Comparison of ENCODE assay signal across 8 cellular contexts in the genomic region with DNA sequence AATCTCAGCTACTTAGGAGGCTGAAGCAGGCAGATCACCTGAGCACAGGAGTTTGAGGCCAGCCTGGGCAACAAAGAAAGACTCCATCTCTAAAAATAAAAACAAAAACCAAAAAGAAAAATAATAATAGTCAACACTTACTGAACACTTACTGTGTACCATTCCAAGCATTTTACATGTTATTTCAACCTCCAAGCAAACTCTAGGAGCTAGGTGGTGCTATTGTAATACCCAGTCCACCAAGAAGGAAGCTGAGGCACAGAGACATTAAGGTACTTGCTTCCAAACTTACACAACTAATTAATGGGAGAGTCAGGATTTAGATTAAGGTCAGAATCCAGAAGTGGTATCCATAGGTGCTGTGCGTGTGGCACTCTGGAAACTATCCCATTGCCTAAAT. TPM values are rescaled to one million over a fixed set of nuclear protein-coding genes. Genes with fewer than 3 reads are reported as not detected.
DNase-seq lines count a peak whose midpoint lies in the region; ATAC-seq and TF ChIP-seq lines count a peak whose summit lies in the region.

No MANE protein-coding gene starts in this region.

- no peaks in the 10 kb centered on the region for H3K9me3 Mint-ChIP-seq in nephron
- H3K9me3 Mint-ChIP-seq in activated naive CD8-positive, alpha-beta T cell treated with anti-CD3 and anti-CD28 coated beads for 36 hours = no peaks in the 10 kb centered on the region

- H3K36me3 Mint-ChIP-seq in nephron (ENCODE audit: low read depth) = no peaks in the 10 kb centered on the region
- no peaks in the 10 kb centered on the region for H3K36me3 Mint-ChIP-seq in activated naive CD8-positive, alpha-beta T cell treated with anti-CD3 and anti-CD28 coated beads for 36 hours

- TF ChIP-seq CTCF in LNCAP (IDR thresholded peaks at IDR 0.05) (peak; percentile 60), brain microvascular endothelial cell (IDR thresholded peaks at IDR 0.05; ENCODE audit: low read depth, low read length, missing control alignments) (peak; percentile 67), nephron (IDR thresholded peaks at IDR 0.05; ENCODE audit: unreplicated experiment in 3 of 3) (peak in 1 of 3 experiments; percentile 19)

- H3K4me1 Mint-ChIP-seq in nephron = peaks cover 21% of the 10 kb centered on the region
- peaks cover 2% of the 10 kb centered on the region for H3K4me1 Mint-ChIP-seq in activated naive CD8-positive, alpha-beta T cell treated with anti-CD3 and anti-CD28 coated beads for 36 hours

- H3K4me3 ChIP-seq in brain microvascular endothelial cell (ENCODE audit: low read depth, low read length) = no peak overlapping the region
- H3K4me3 ChIP-seq in MG63 = no peak overlapping the region

- peak overlapping the region; percentile 89 to 96 (median 95) for H3K27ac Mint-ChIP-seq in nephron
- no peak overlapping the region for H3K27ac Mint-ChIP-seq in activated naive CD8-positive, alpha-beta T cell treated with anti-CD3 and anti-CD28 coated beads for 36 hours

- in situ Hi-C loops in brain microvascular endothelial cell (cut with HindIII; ENCODE audit: low pct_ligation_motif_present, low sequenced_read_pairs) = no loop called here

- H3K36me3 ChIP-seq in brain microvascular endothelial cell (replicated peaks) = no peaks in the 10 kb centered on the region
- H3K36me3 ChIP-seq in MG63 = no peaks in the 10 kb centered on the region

- no peaks in the 10 kb centered on the region for H3K9me3 ChIP-seq in MG63

- no peak overlapping the region for H3K4me3 Mint-ChIP-seq in nephron
- H3K4me3 Mint-ChIP-seq in activated naive CD8-positive, alpha-beta T cell treated with anti-CD3 and anti-CD28 coated beads for 36 hours = no peak overlapping the region

- no peak for ATAC-seq in GM18498 (IDR thresholded peaks at IDR 0.05; ENCODE audit: unreplicated experiment)

- no peaks in the 10 kb centered on the region for H3K27me3 ChIP-seq in brain microvascular endothelial cell (replicated peaks)
- H3K27me3 ChIP-seq in MG63 = no peaks in the 10 kb centered on the region

- peak; percentile 51 for DNase-seq in EH (ENCODE audit: low read depth)
- peak; percentile 38 for DNase-seq in brain microvascular endothelial cell
- DNase-seq in MG63 = no peak
- no peak for DNase-seq in islet precursor cell
- DNase-seq in activated naive CD8-positive, alpha-beta T cell treated with anti-CD3 and anti-CD28 coated beads for 36 hours = no peak

- peak overlapping the region; percentile 64 for H3K27ac ChIP-seq in brain microvascular endothelial cell

- H3K27me3 Mint-ChIP-seq in nephron (ENCODE audit: low read depth) = peaks cover 2% of the 10 kb centered on the region
- H3K27me3 Mint-ChIP-seq in activated naive CD8-positive, alpha-beta T cell treated with anti-CD3 and anti-CD28 coated beads for 36 hours = peaks cover 6% of the 10 kb centered on the region

RNA-seq across cellular contexts. Expression of gene OR6J1, which starts 13.7 kb away (rescaled TPM):
- not detected in 2 replicates for total RNA-seq in MG63 (2014; rRNA removed; shearing (Covaris generic); ENCODE audit: low replicate concordance)
- total RNA-seq in activated naive CD8-positive, alpha-beta T cell treated with anti-CD3 and anti-CD28 coated beads for 36 hours = not detected

RNA-seq across cellular contexts. Expression of gene ABHD4, which starts 59.8 kb away (rescaled TPM):
- 0.89 and 15.5 TPM in 2 replicates for total RNA-seq in MG63 (2014; rRNA removed; shearing (Covaris generic); ENCODE audit: low replicate concordance)
- 1 to 10 TPM; 8.2 to 8.7 TPM for total RNA-seq in activated naive CD8-positive, alpha-beta T cell treated with anti-CD3 and anti-CD28 coated beads for 36 hours

Comparison
In these comparisons a context has a peak if more than half of its experiments do, and no peak if none do; other contexts are left out.
1. DNase-seq: peak in EH (single experiment) and brain microvascular endothelial cell (single experiment); none in MG63 (single experiment), islet precursor cell (single experiment) and activated naive CD8-positive, alpha-beta T cell treated with anti-CD3 and anti-CD28 coated beads for 36 hours (single experiment).